Comparison of ENCODE assay signal across 16 cellular contexts in the genomic region with DNA sequence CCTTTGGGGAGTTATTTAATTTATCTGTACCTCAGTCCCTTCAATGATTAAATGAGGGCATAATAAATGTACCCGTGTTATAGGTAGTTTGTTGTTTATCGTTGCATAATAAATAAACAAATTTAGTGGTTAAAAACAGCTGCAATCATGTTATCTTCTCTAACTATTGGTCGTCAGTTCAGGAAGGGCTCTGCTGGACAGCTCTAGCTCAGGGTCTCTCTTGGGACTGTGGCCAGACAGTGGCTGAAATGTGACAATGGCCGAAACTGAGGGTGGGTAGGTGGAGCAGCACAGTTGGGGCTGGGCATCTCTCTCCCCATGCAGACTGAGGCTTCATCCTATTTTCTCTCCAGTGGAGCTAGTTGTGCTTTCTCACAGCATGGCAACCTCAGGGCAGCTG.
DNase-seq lines count a peak whose midpoint lies in the region; ATAC-seq and TF ChIP-seq lines count a peak whose summit lies in the region.
"Had no signal": no experiment of that assay in that cellular context is flagged by ENCODE, and none has a peak within 500 bp of the region (broad histone marks: within the 10 kb centered on the region; RNA-seq: fewer than 3 reads in every experiment).

No MANE protein-coding gene starts in this region.

- H3K27ac Mint-ChIP-seq in GM23338: no peak overlapping the region
- H3K27ac Mint-ChIP-seq: B cell; CD4-positive, CD25-positive, alpha-beta regulatory T cell; CD8-positive, alpha-beta T cell had no signal

- H3K27me3 Mint-ChIP-seq in GM23338 (ENCODE audit: insufficient read depth, low read depth, poor library complexity): peaks cover 2% of the 10 kb centered on the region
- H3K27me3 Mint-ChIP-seq: CD4-positive, CD25-positive, alpha-beta regulatory T cell had no signal

- H3K4me1 ChIP-seq in GM23338 (ENCODE audit: insufficient read depth): no peaks in the 10 kb centered on the region
- no peaks in the 10 kb centered on the region for H3K4me1 ChIP-seq in HEK293 (ENCODE audit: control insufficient read depth, insufficient read depth, low read length)
- H3K4me1 ChIP-seq: Caco-2, HAP-1 had no signal

- H3K36me3 ChIP-seq in GM23338 (ENCODE audit: insufficient read depth): no peaks in the 10 kb centered on the region
- no peaks in the 10 kb centered on the region for H3K36me3 ChIP-seq in HEK293 (ENCODE audit: control insufficient read depth in 2 of 2, insufficient read depth in 1 of 2, low read length in 2 of 2)
- H3K36me3 ChIP-seq: BLaER1, HAP-1 had no signal

- H4K20me1 ChIP-seq in GM23338 (replicated peaks; ENCODE audit: insufficient read depth): no peaks in the 10 kb centered on the region
- H4K20me1 ChIP-seq: BLaER1 had no signal

- POLR2A ChIA-PET in HEK293 (lab: Yijun Ruan, JAX): no interaction called here

- peaks cover 69% of the 10 kb centered on the region for H3K9me3 Mint-ChIP-seq in GM23338

- H3K36me3 Mint-ChIP-seq in GM23338 (ENCODE audit: low read depth): peaks cover 35% of the 10 kb centered on the region
- H3K36me3 Mint-ChIP-seq: CD4-positive, CD25-positive, alpha-beta regulatory T cell; CD8-positive, alpha-beta T cell had no signal

- no peak overlapping the region for H3K4me3 Mint-ChIP-seq in GM23338
- H3K4me3 Mint-ChIP-seq: B cell; CD4-positive, CD25-positive, alpha-beta regulatory T cell; CD8-positive, alpha-beta T cell had no signal

- no peaks in the 10 kb centered on the region for H3K9me2 ChIP-seq in GM23338 (ENCODE audit: insufficient read depth)

- H3K27ac ChIP-seq in GM23338 (ENCODE audit: low read depth) (no peak overlapping the region), HEK293 (ENCODE audit: extremely low read depth, low read depth, low read length) (no peak overlapping the region)
- H3K27ac ChIP-seq: BLaER1, C4-2B had no signal

- H3F3A ChIP-seq in GM23338 (replicated peaks; ENCODE audit: low read depth): no peaks in the 10 kb centered on the region

- TF ChIP-seq CTCF in GM23338 (conservative IDR thresholded peaks at IDR 0.05; ENCODE audit: low read depth in 2 of 2) (no peak), HEK293 (tag by site-specific recombination; IDR thresholded peaks at IDR 0.05) (no peak)

- no peak overlapping the region for H3K4me2 ChIP-seq in GM23338

- H3K4me3 ChIP-seq in GM23338 (no peak overlapping the region), HEK293 (ENCODE audit: low read depth, low read length) (no peak overlapping the region)
- H3K4me3 ChIP-seq: BLaER1, HAP-1 had no signal

- no peaks in the 10 kb centered on the region for H3K4me1 Mint-ChIP-seq in GM23338
- H3K4me1 Mint-ChIP-seq: B cell; CD4-positive, CD25-positive, alpha-beta regulatory T cell had no signal

- CTCF ChIA-PET in HEK293 (lab: Yijun Ruan, JAX): no interaction called here

- ATAC-seq in GM23338: no peak
- ATAC-seq: CD8-positive, alpha-beta T cell had no signal

- H3K79me2 ChIP-seq in GM23338 (replicated peaks; ENCODE audit: insufficient read depth): no peaks in the 10 kb centered on the region

- no peak for DNase-seq in GM23338 (ENCODE audit: low spot score)
- DNase-seq in astrocyte of the hippocampus (ENCODE audit: low read depth, low spot score): peak; percentile 12
- peak; percentile 38 for DNase-seq in left kidney (ENCODE audit: low read depth, low spot score)
- no peak for DNase-seq in NCI-H1694 (lab: John Stamatoyannopoulos, UW)
- DNase-seq in NCI-H524 treated with DMSO at 0.1 percent for 48 hours (lab: John Stamatoyannopoulos, UW): no peak
- no peak for DNase-seq in NCI-H2107 treated with DMSO at 0.1 percent for 48 hours (lab: John Stamatoyannopoulos, UW; ENCODE audit: unreplicated experiment)
- DNase-seq: Caco-2; CD4-positive, CD25-positive, alpha-beta regulatory T cell; CD8-positive, alpha-beta T cell; DMS153; DND-41 had no signal

- H3K27me3 ChIP-seq in GM23338 (ENCODE audit: insufficient read depth): no peaks in the 10 kb centered on the region
- H3K27me3 ChIP-seq: BLaER1 had no signal

- H3K9me3 ChIP-seq in HEK293 (ENCODE audit: control insufficient read depth, insufficient read depth, low read depth, low read length): no peaks in the 10 kb centered on the region
- H3K9me3 ChIP-seq: Caco-2, HAP-1 had no signal

- H2AFZ ChIP-seq in GM23338: no peak overlapping the region

TF ChIP-seq in GM23338, 12 proteins besides CTCF, POLR2A, EP300 and RAD21:
- TF ChIP-seq EZH2phosphoT487 (IDR thresholded peaks at IDR 0.05; ENCODE audit: unreplicated experiment): no peak
- TF ChIP-seq, protein P1, sequence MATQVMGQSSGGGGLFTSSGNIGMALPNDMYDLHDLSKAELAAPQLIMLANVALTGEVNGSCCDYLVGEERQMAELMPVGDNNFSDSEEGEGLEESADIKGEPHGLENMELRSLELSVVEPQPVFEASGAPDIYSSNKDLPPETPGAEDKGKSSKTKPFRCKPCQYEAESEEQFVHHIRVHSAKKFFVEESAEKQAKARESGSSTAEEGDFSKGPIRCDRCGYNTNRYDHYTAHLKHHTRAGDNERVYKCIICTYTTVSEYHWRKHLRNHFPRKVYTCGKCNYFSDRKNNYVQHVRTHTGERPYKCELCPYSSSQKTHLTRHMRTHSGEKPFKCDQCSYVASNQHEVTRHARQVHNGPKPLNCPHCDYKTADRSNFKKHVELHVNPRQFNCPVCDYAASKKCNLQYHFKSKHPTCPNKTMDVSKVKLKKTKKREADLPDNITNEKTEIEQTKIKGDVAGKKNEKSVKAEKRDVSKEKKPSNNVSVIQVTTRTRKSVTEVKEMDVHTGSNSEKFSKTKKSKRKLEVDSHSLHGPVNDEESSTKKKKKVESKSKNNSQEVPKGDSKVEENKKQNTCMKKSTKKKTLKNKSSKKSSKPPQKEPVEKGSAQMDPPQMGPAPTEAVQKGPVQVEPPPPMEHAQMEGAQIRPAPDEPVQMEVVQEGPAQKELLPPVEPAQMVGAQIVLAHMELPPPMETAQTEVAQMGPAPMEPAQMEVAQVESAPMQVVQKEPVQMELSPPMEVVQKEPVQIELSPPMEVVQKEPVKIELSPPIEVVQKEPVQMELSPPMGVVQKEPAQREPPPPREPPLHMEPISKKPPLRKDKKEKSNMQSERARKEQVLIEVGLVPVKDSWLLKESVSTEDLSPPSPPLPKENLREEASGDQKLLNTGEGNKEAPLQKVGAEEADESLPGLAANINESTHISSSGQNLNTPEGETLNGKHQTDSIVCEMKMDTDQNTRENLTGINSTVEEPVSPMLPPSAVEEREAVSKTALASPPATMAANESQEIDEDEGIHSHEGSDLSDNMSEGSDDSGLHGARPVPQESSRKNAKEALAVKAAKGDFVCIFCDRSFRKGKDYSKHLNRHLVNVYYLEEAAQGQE (IDR thresholded peaks at IDR 0.05; ENCODE audit: unreplicated experiment): peak; percentile 52
TF ChIP-seq in GM23338: peak in this region for 1.

TF ChIP-seq in HEK293, 187 proteins besides CTCF, POLR2A, EP300 and RAD21:
- TF ChIP-seq ZNF585B (tag by site-specific recombination; IDR thresholded peaks at IDR 0.05): no peak
- TF ChIP-seq ZNF433 (tag by site-specific recombination; IDR thresholded peaks at IDR 0.05; ENCODE audit: low read depth): no peak
- no peak for TF ChIP-seq ZBTB8A (tag by site-specific recombination; IDR thresholded peaks at IDR 0.05)
- TF ChIP-seq, protein P1 (tag by site-specific recombination; IDR thresholded peaks at IDR 0.05): peak; percentile 70

Comparison
In these comparisons a context has a peak if more than half of its experiments do, and no peak if none do; other contexts are left out.
1. DNase-seq: peak in astrocyte of the hippocampus (single experiment) and left kidney (single experiment); none in GM23338 (single experiment), NCI-H1694 (single experiment), NCI-H524 treated with DMSO at 0.1 percent for 48 hours (single experiment) and NCI-H2107 treated with DMSO at 0.1 percent for 48 hours (single experiment).